1 cellular context compared by ENCODE assay signal in genomic region chr5:50667653-50668403, GRCh38.
TF ChIP-seq lines count a peak whose summit lies in the region.

No MANE protein-coding gene starts in this region.

TF ChIP-seq in GM12878, 131 proteins besides CTCF, POLR2A, EP300 and RAD21 (continued from another document and continues in another):
- TF ChIP-seq REST (IDR thresholded peaks at IDR 0.05; ENCODE audit: low read depth, low read length) (no peak), PAX5 (IDR thresholded peaks at IDR 0.05; ENCODE audit: borderline replicate concordance, low read depth, low read length) (0 out of 2 replicates have a peak, but pooled peaks have one; percentile 14), USF1 (IDR thresholded peaks at IDR 0.05; ENCODE audit: borderline replicate concordance, extremely low read length, insufficient read depth, low read depth, low read length) (no peak), ZNF217 (IDR thresholded peaks at IDR 0.05) (no peak), CEBPB (IDR thresholded peaks at IDR 0.05; ENCODE audit: borderline replicate concordance in 1 of 2, low read depth in 2 of 2, low read length in 2 of 2) (peak in 1 of 2 experiments; percentile 62; a peak in 1 of 4 replicates), ATF7 (IDR thresholded peaks at IDR 0.05; ENCODE audit: low read depth) (peak; percentile 84), ZNF622 (IDR thresholded peaks at IDR 0.05) (no peak), CBX3 (IDR thresholded peaks at IDR 0.05; ENCODE audit: borderline replicate concordance, low read depth) (no peak), BMI1 (IDR thresholded peaks at IDR 0.05; ENCODE audit: borderline replicate concordance) (peak; percentile 92), TBL1XR1 (IDR thresholded peaks at IDR 0.05; ENCODE audit: low read depth, low read length) (no peak), EED (IDR thresholded peaks at IDR 0.05; ENCODE audit: low read depth) (no peak; the same call in none of the 2 replicates), ETV6 (conservative IDR thresholded peaks at IDR 0.05 in 1 of 2, IDR thresholded peaks at IDR 0.05 in 1 of 2; ENCODE audit: borderline replicate concordance in 1 of 2, low read depth in 1 of 2) (no peak), ZBTB4 (CRISPR knock-in tag; IDR thresholded peaks at IDR 0.05) (no peak), RAD51 (IDR thresholded peaks at IDR 0.05) (no peak), RCOR1 (conservative IDR thresholded peaks at IDR 0.05; ENCODE audit: low read depth, low read length) (no peak), IKZF1 (conservative IDR thresholded peaks at IDR 0.05) (peak; percentile 79; the same call in 1 of the 2 replicates), IKZF2 (IDR thresholded peaks at IDR 0.05) (peak in 1 of 2 experiments; percentile 37; a peak in 1 of 4 replicates), NFXL1 (IDR thresholded peaks at IDR 0.05; ENCODE audit: borderline replicate concordance) (no peak), YY1 (IDR thresholded peaks at IDR 0.05; ENCODE audit: low read depth, low read length) (peak; percentile 86), POLR2AphosphoS5 (IDR thresholded peaks at IDR 0.05; ENCODE audit: low read length) (peak; percentile 66), MYB (IDR thresholded peaks at IDR 0.05; ENCODE audit: borderline replicate concordance, low read depth, low read length) (no peak), ELK1 (IDR thresholded peaks at IDR 0.05; ENCODE audit: low read depth, low read length) (0 out of 2 replicates have a peak, but pooled peaks have one; percentile 23), ZNF24 (IDR thresholded peaks at IDR 0.05) (no peak), KAT2A (conservative IDR thresholded peaks at IDR 0.05; ENCODE audit: control insufficient read depth, low read depth, low read length) (no peak), ZBTB11 (CRISPR knock-in tag; IDR thresholded peaks at IDR 0.05) (no peak), CBFB (IDR thresholded peaks at IDR 0.05; ENCODE audit: low read depth) (no peak), CHD1 (IDR thresholded peaks at IDR 0.05; ENCODE audit: low read depth, low read length) (no peak)
- TF ChIP-seq, protein P1, sequence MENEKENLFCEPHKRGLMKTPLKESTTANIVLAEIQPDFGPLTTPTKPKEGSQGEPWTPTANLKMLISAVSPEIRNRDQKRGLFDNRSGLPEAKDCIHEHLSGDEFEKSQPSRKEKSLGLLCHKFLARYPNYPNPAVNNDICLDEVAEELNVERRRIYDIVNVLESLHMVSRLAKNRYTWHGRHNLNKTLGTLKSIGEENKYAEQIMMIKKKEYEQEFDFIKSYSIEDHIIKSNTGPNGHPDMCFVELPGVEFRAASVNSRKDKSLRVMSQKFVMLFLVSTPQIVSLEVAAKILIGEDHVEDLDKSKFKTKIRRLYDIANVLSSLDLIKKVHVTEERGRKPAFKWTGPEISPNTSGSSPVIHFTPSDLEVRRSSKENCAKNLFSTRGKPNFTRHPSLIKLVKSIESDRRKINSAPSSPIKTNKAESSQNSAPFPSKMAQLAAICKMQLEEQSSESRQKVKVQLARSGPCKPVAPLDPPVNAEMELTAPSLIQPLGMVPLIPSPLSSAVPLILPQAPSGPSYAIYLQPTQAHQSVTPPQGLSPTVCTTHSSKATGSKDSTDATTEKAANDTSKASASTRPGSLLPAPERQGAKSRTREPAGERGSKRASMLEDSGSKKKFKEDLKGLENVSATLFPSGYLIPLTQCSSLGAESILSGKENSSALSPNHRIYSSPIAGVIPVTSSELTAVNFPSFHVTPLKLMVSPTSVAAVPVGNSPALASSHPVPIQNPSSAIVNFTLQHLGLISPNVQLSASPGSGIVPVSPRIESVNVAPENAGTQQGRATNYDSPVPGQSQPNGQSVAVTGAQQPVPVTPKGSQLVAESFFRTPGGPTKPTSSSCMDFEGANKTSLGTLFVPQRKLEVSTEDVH (IDR thresholded peaks at IDR 0.05; ENCODE audit: low read depth, partially characterized antibody) = no peak
- TF ChIP-seq, protein P2, sequence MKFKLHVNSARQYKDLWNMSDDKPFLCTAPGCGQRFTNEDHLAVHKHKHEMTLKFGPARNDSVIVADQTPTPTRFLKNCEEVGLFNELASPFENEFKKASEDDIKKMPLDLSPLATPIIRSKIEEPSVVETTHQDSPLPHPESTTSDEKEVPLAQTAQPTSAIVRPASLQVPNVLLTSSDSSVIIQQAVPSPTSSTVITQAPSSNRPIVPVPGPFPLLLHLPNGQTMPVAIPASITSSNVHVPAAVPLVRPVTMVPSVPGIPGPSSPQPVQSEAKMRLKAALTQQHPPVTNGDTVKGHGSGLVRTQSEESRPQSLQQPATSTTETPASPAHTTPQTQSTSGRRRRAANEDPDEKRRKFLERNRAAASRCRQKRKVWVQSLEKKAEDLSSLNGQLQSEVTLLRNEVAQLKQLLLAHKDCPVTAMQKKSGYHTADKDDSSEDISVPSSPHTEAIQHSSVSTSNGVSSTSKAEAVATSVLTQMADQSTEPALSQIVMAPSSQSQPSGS (IDR thresholded peaks at IDR 0.05; ENCODE audit: low read length) = peak; percentile 33
- TF ChIP-seq, protein P3, sequence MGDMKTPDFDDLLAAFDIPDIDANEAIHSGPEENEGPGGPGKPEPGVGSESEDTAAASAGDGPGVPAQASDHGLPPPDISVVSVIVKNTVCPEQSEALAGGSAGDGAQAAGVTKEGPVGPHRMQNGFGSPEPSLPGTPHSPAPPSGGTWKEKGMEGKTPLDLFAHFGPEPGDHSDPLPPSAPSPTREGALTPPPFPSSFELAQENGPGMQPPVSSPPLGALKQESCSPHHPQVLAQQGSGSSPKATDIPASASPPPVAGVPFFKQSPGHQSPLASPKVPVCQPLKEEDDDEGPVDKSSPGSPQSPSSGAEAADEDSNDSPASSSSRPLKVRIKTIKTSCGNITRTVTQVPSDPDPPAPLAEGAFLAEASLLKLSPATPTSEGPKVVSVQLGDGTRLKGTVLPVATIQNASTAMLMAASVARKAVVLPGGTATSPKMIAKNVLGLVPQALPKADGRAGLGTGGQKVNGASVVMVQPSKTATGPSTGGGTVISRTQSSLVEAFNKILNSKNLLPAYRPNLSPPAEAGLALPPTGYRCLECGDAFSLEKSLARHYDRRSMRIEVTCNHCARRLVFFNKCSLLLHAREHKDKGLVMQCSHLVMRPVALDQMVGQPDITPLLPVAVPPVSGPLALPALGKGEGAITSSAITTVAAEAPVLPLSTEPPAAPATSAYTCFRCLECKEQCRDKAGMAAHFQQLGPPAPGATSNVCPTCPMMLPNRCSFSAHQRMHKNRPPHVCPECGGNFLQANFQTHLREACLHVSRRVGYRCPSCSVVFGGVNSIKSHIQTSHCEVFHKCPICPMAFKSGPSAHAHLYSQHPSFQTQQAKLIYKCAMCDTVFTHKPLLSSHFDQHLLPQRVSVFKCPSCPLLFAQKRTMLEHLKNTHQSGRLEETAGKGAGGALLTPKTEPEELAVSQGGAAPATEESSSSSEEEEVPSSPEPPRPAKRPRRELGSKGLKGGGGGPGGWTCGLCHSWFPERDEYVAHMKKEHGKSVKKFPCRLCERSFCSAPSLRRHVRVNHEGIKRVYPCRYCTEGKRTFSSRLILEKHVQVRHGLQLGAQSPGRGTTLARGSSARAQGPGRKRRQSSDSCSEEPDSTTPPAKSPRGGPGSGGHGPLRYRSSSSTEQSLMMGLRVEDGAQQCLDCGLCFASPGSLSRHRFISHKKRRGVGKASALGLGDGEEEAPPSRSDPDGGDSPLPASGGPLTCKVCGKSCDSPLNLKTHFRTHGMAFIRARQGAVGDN (IDR thresholded peaks at IDR 0.05) = no peak
- TF ChIP-seq, protein P4, sequence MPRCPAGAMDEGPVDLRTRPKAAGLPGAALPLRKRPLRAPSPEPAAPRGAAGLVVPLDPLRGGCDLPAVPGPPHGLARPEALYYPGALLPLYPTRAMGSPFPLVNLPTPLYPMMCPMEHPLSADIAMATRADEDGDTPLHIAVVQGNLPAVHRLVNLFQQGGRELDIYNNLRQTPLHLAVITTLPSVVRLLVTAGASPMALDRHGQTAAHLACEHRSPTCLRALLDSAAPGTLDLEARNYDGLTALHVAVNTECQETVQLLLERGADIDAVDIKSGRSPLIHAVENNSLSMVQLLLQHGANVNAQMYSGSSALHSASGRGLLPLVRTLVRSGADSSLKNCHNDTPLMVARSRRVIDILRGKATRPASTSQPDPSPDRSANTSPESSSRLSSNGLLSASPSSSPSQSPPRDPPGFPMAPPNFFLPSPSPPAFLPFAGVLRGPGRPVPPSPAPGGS (IDR thresholded peaks at IDR 0.05; ENCODE audit: borderline replicate concordance, insufficient read depth, low read depth, low read length, poor library complexity, severe bottlenecking) = peak; percentile 40
